8 cellular contexts compared by ENCODE assay signal in the genomic region with DNA sequence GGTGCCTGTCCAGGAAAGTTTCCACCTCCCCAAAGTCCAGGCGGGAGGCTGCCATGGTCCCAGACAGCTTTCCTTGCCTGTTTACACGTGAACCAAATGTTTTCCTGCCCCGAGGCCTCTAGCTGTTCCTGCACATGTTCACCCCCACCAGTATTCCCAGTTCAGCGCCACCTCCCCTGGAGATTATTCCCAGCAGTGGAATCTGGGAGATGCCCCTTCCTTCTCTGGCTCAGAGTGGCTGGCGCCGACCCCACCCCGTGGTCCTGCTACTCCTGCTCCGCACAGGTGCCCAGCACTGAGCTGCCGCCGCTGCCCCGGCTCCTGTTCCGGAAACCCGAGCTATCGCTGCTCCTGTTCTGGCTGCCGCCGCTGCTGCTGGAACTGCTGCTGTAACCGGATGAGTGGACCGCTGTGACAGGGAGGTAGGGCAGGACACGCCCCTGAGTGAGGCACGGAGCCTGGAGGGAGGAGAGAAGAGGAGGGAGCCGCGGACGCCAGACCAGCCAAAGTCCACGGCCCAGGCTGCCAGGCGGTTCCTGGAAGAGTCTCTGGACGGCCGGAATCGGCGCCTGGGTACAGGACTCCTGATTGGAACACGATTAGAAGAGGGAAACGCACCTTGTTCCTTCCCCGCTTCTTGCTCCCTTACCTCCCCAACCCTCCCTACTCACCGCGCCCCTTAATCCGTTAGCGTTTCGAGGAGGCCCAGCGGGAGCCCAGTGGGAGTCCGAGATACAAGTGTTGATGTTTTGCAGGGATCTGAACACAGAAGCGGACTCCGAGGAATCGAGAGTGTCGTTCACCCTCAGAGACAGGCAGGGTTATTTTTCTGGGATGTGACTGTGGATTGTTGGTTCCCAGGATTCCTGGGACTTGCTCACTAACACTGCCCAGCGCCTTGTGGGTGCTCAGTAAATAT. TPM values are rescaled to one million over a fixed set of nuclear protein-coding genes. Genes with fewer than 3 reads are reported as not detected.
DNase-seq lines count a peak whose midpoint lies in the region; ATAC-seq, FAIRE-seq and TF ChIP-seq lines count a peak whose summit lies in the region.

PDE11A (minus strand) TSS at position 395 of the 919 bp plus-strand sequence; CDS start at position 55, 340 bp downstream.

- H3K9me3 Mint-ChIP-seq in chondrocyte (ENCODE audit: low read depth), result no peaks in the 10 kb centered on the region

- intact Hi-C loops in kidney (cut with DNase I), result no loop called here

- H3K27me3 Mint-ChIP-seq in chondrocyte (ENCODE audit: low read depth), result peaks cover 30% of the 10 kb centered on the region

- H3K9ac ChIP-seq in kidney (ENCODE audit: low read length in 2 of 2), result peak within 1 kb of the TSS; percentile 23 to 57

- peak within 1 kb of the TSS; percentile 10 to 68 for H3K27ac ChIP-seq in kidney (ENCODE audit: low read depth in 2 of 2, low read length in 2 of 2)

- peak within 1 kb of the TSS; percentile 85 for H3K4me3 Mint-ChIP-seq in chondrocyte (ENCODE audit: unreplicated experiment)

- peaks cover 20% of the 10 kb centered on the region for H3K4me1 Mint-ChIP-seq in chondrocyte (ENCODE audit: low read depth)

- peak; percentile 71 for ATAC-seq in GM21390 (IDR thresholded peaks at IDR 0.05; ENCODE audit: unreplicated experiment)
- no peak for ATAC-seq in HG03025 (IDR thresholded peaks at IDR 0.05; ENCODE audit: low FRiP score, unreplicated experiment)

- H3K36me3 ChIP-seq in kidney (ENCODE audit: control insufficient read depth in 1 of 2, insufficient read depth in 2 of 2, low read length in 2 of 2), result no peaks in the 10 kb centered on the region

- no peaks in the 10 kb centered on the region for H3K9me3 ChIP-seq in kidney (ENCODE audit: control insufficient read depth in 1 of 2, low read length in 2 of 2)

- TF ChIP-seq CTCF in chondrocyte (IDR thresholded peaks at IDR 0.05) (no peak), kidney (IDR thresholded peaks at IDR 0.05; ENCODE audit: borderline replicate concordance, extremely low read depth, insufficient read depth) (no peak)

- H3K27ac Mint-ChIP-seq in chondrocyte (ENCODE audit: unreplicated experiment), result peak within 1 kb of the TSS; percentile 47

- peak within 1 kb of the TSS; percentile 56 to 67 for H3K4me3 ChIP-seq in kidney (ENCODE audit: low read length in 2 of 2)

- peaks cover 1% of the 10 kb centered on the region for H3K36me3 Mint-ChIP-seq in chondrocyte (ENCODE audit: low read depth)

- peaks cover 0 to 4% of the 10 kb centered on the region in 2 donors for H3K4me1 ChIP-seq in kidney (ENCODE audit: control insufficient read depth in 1 of 2, insufficient read depth in 1 of 2, low read depth in 1 of 2, low read length in 2 of 2)

- peak; percentile 93 for DNase-seq in AG20443 (ENCODE audit: low spot score)
- peak; percentile 69 for DNase-seq in NCI-H1092 (lab: John Stamatoyannopoulos, UW)
- peak; percentile 53 to 79 for DNase-seq in SW 1271 (lab: John Stamatoyannopoulos, UW)
- DNase-seq in chondrocyte (ENCODE audit: low spot score), result peak; percentile 93
- peak; percentile 92 for DNase-seq in kidney
- DNase-seq in stimulated activated CD4-positive, alpha-beta T cell treated with anti-CD3 and anti-CD28 coated beads, Interleukin-12 subunit alpha, Interleukin-12 subunit beta, amount 100 ng/mL, for 4 hours, result peak; percentile 7

- FAIRE-seq in kidney (lab: Jason Lieb, UNC), result no peak

RNA-seq across cellular contexts. Expression of gene PDE11A, which starts in this region (rescaled TPM):
- 2.1 to 6.8 TPM (median 2.4 TPM) in 3 replicates for total RNA-seq in chondrocyte
- total RNA-seq in kidney, result 0.82 TPM
- polyA plus RNA-seq in kidney (ENCODE audit: insufficient read depth, low read depth, low replicate concordance), result 0.58 TPM

Comparison
In these comparisons a context has a peak if more than half of its experiments do, and no peak if none do; other contexts are left out.
1. Peak in DNase-seq, H3K4me3 ChIP-seq, H3K27ac ChIP-seq and H3K9ac ChIP-seq in kidney; RNA of the gene not detected or under 1 TPM.
2. DNase-seq: peak in every context shown above with its lines; median percentile 93 in AG20443; 93 in chondrocyte; 92 in kidney; 69 in NCI-H1092; 66 in SW 1271; 7 in stimulated activated CD4-positive, alpha-beta T cell treated with anti-CD3 and anti-CD28 coated beads, Interleukin-12 subunit alpha, Interleukin-12 subunit beta, amount 100 ng/mL, for 4 hours.